Comparison of ENCODE assay signal across 13 cellular contexts in the genomic region with DNA sequence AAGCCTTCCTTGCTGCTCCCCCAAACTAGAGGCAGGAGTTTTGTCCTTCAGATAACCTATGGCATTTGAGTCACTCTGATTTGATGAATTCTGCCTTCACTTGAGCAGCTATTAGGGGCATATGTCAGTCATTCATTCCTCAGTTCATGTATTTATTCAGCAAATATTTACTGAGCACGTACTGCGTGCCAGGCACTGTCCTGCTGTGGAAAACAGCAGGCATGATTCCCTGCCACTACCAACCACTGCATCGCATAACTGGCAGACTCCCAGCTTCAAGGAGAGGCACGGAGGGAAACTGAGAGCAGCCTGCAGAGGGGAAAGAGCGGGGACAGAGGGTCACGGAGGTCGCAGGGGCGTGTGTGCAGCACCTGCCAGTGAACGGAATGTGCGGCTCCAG.
"Had no signal": no experiment of that assay in that cellular context is flagged by ENCODE, and none has a peak within 500 bp of the region (broad histone marks: within the 10 kb centered on the region; RNA-seq: fewer than 3 reads in every experiment).

No MANE protein-coding gene starts in this region.

- H3K9me3 Mint-ChIP-seq: activated CD4-positive, alpha-beta memory T cell treated with anti-CD3 and anti-CD28 coated beads, Interleukin-2, amount 10 ng/mL, durations not matched to agents 7 days and 5 days; activated naive CD8-positive, alpha-beta T cell treated with anti-CD3 and anti-CD28 coated beads, Interleukin-2, amount 10 ng/mL, durations not matched to agents 7 days and 5 days; stimulated activated effector memory CD8-positive, alpha-beta T cell treated with anti-CD3 and anti-CD28 coated beads, Interleukin-12 subunit alpha, Interleukin-12 subunit beta, amount 100 ng/mL, for 72 hours had no signal

- DNase-seq: activated CD4-positive, alpha-beta memory T cell treated with anti-CD3 and anti-CD28 coated beads, Interleukin-2, amount 10 ng/mL, durations not matched to agents 7 days and 5 days; activated CD4-positive, alpha-beta T cell treated with anti-CD3 and anti-CD28 coated beads for 36 hours; activated naive CD8-positive, alpha-beta T cell treated with anti-CD3 and anti-CD28 coated beads, Interleukin-2, amount 10 ng/mL, durations not matched to agents 7 days and 5 days; activated T-cell treated with anti-CD3 and anti-CD28 coated beads, Interleukin-2, amount 50 U/mL, for 48 hours; anterior cingulate cortex; esophagus squamous epithelium; foreskin fibroblast; T-helper 1 cell; WERI-Rb-1 had no signal

- H3K27me3 Mint-ChIP-seq: activated CD4-positive, alpha-beta memory T cell treated with anti-CD3 and anti-CD28 coated beads, Interleukin-2, amount 10 ng/mL, durations not matched to agents 7 days and 5 days; activated CD4-positive, alpha-beta T cell treated with anti-CD3 and anti-CD28 coated beads for 36 hours; activated naive CD8-positive, alpha-beta T cell treated with anti-CD3 and anti-CD28 coated beads, Interleukin-2, amount 10 ng/mL, durations not matched to agents 7 days and 5 days had no signal

- ATAC-seq: activated CD4-positive, alpha-beta T cell treated with anti-CD3 and anti-CD28 coated beads for 36 hours; stimulated activated effector memory CD8-positive, alpha-beta T cell treated with anti-CD3 and anti-CD28 coated beads, Interleukin-12 subunit alpha, Interleukin-12 subunit beta, amount 100 ng/mL, for 72 hours had no signal

- H3K27me3 ChIP-seq: breast epithelium, esophagus squamous epithelium, right atrium auricular region, tibial nerve had no signal

- H3K4me3 Mint-ChIP-seq: activated CD4-positive, alpha-beta memory T cell treated with anti-CD3 and anti-CD28 coated beads, Interleukin-2, amount 10 ng/mL, durations not matched to agents 7 days and 5 days; activated CD4-positive, alpha-beta T cell treated with anti-CD3 and anti-CD28 coated beads for 36 hours; activated naive CD8-positive, alpha-beta T cell treated with anti-CD3 and anti-CD28 coated beads, Interleukin-2, amount 10 ng/mL, durations not matched to agents 7 days and 5 days; stimulated activated effector memory CD8-positive, alpha-beta T cell treated with anti-CD3 and anti-CD28 coated beads, Interleukin-12 subunit alpha, Interleukin-12 subunit beta, amount 100 ng/mL, for 72 hours had no signal

- H3K9me3 ChIP-seq: breast epithelium, esophagus squamous epithelium, right atrium auricular region, tibial nerve had no signal

- H3K4me3 ChIP-seq: breast epithelium, esophagus squamous epithelium, right atrium auricular region, tibial nerve had no signal

- H3K36me3 ChIP-seq: breast epithelium had no signal

- H3K4me1 Mint-ChIP-seq: activated CD4-positive, alpha-beta T cell treated with anti-CD3 and anti-CD28 coated beads for 36 hours; stimulated activated effector memory CD8-positive, alpha-beta T cell treated with anti-CD3 and anti-CD28 coated beads, Interleukin-12 subunit alpha, Interleukin-12 subunit beta, amount 100 ng/mL, for 72 hours had no signal

- H3K27ac ChIP-seq: breast epithelium, esophagus squamous epithelium, right atrium auricular region, tibial nerve, WERI-Rb-1 had no signal

- H3K27ac Mint-ChIP-seq: activated CD4-positive, alpha-beta memory T cell treated with anti-CD3 and anti-CD28 coated beads, Interleukin-2, amount 10 ng/mL, durations not matched to agents 7 days and 5 days; activated CD4-positive, alpha-beta T cell treated with anti-CD3 and anti-CD28 coated beads for 36 hours; activated naive CD8-positive, alpha-beta T cell treated with anti-CD3 and anti-CD28 coated beads, Interleukin-2, amount 10 ng/mL, durations not matched to agents 7 days and 5 days; stimulated activated effector memory CD8-positive, alpha-beta T cell treated with anti-CD3 and anti-CD28 coated beads, Interleukin-12 subunit alpha, Interleukin-12 subunit beta, amount 100 ng/mL, for 72 hours had no signal

- H3K4me1 ChIP-seq: breast epithelium, esophagus squamous epithelium, right atrium auricular region had no signal
